ENCODE assay signal across 8 cellular contexts in genomic region chr4:185394568-185395254, GRCh38. TPM values are rescaled to one million over a fixed set of nuclear protein-coding genes. Genes with fewer than 3 reads are reported as not detected.
DNase-seq lines count a peak whose midpoint lies in the region; ATAC-seq and TF ChIP-seq lines count a peak whose summit lies in the region.

No MANE protein-coding gene starts in this region.

- peak overlapping the region; percentile 74 to 100 (median 96) for H3K27ac Mint-ChIP-seq in naive thymus-derived CD4-positive, alpha-beta T cell

- no peak overlapping the region for H4K5ac ChIP-seq in IMR-90 (ENCODE audit: low read depth, low read length)

- H3K27ac ChIP-seq in AG04450 (ENCODE audit: low read depth, low read length): no peak overlapping the region
- no peak overlapping the region for H3K27ac ChIP-seq in IMR-90 (ENCODE audit: insufficient read depth, low read length)
- H3K27ac ChIP-seq in body of pancreas: peak overlapping the region; percentile 98 to 100 (median 100)
- peak overlapping the region; percentile 97 for H3K27ac ChIP-seq in naive thymus-derived CD4-positive, alpha-beta T cell (ENCODE audit: low read depth, low read length)

- no peak overlapping the region for H2AK9ac ChIP-seq in IMR-90 (replicated peaks; ENCODE audit: low read depth, low read length, poor library complexity)

- no peaks in the 10 kb centered on the region for H3K9me1 ChIP-seq in IMR-90 (ENCODE audit: insufficient read depth, low read length)

- H4K8ac ChIP-seq in IMR-90 (ENCODE audit: low read depth in 2 of 2, low read length in 2 of 2): peak overlapping the region in 1 of 2 experiments; percentile 88; a peak in 1 of 4 replicates

- no peak overlapping the region for H2BK120ac ChIP-seq in IMR-90 (ENCODE audit: low read depth, low read length)

- H2BK20ac ChIP-seq in IMR-90 (ENCODE audit: low read depth, low read length): no peak overlapping the region

- intact Hi-C loops in IMR-90 (cut with micrococcal nuclease): loop anchor here (1.0 kb wide), 2 partner anchors 71 to 184 kb away; no protein-coding TSS in a partner anchor
- intact Hi-C loops in body of pancreas (cut with DNase I): no loop called here
- intact Hi-C loops in naive thymus-derived CD4-positive, alpha-beta T cell (cut with micrococcal nuclease): loop anchor here (1.0 to 10.0 kb wide), 12 partner anchors 190 to 1952 kb away; partner anchors contain the start of genes CDKN2AIP (in 2 of the 2), IRF2 (in 2 of the 2), ACSL1 (in 1 of the 2) and CASP3 (in 1 of the 2)

- CTCF ChIA-PET in AG04450 (lab: Charles Lee): interaction anchor here (0.5 to 0.9 kb wide), 5 partner anchors 209 to 605 kb away, joined by 3 to 6 read pairs (median 4); no protein-coding TSS in a partner anchor
- CTCF ChIA-PET in IMR-90 (lab: Yijun Ruan, JAX): interaction anchor here (1.0 kb wide), 1 partner anchor 9 kb away, joined by 3 read pairs; no protein-coding TSS in a partner anchor
- CTCF ChIA-PET in naive thymus-derived CD4-positive, alpha-beta T cell (lab: Charles Lee): interaction anchor here (0.6 kb wide), 1 partner anchor 114 kb away, joined by 3 read pairs; no protein-coding TSS in a partner anchor

- H3K4me1 ChIP-seq in IMR-90 (ENCODE audit: control insufficient read depth, insufficient read depth, low read length) (peaks cover 3% of the 10 kb centered on the region; the same call in 1 of the 2 replicates), body of pancreas (peaks cover 32% of the 10 kb centered on the region)
- peaks cover 12 to 15% of the 10 kb centered on the region in 2 donors for H3K4me1 ChIP-seq in naive thymus-derived CD4-positive, alpha-beta T cell (ENCODE audit: control insufficient read depth in 2 of 2, insufficient read depth in 2 of 2, low read length in 2 of 2)

- peaks cover 0 to 17% (median 0%) of the 10 kb centered on the region in 5 donors for H3K36me3 Mint-ChIP-seq in naive thymus-derived CD4-positive, alpha-beta T cell

- H3K36me3 ChIP-seq in IMR-90 (ENCODE audit: control insufficient read depth, insufficient read depth, low read length) (peaks cover 4% of the 10 kb centered on the region; the same call in 1 of the 2 replicates), body of pancreas (replicated peaks in 1 of 2; ENCODE audit: insufficient read depth in 1 of 2, low read depth in 2 of 2) (no peaks in the 10 kb centered on the region)
- H3K36me3 ChIP-seq in naive thymus-derived CD4-positive, alpha-beta T cell (ENCODE audit: control insufficient read depth in 2 of 3, insufficient read depth in 3 of 3, low read length in 3 of 3): peaks cover 0 to 5% (median 0%) of the 10 kb centered on the region in 3 experiments

- dilution Hi-C loops in IMR-90 (cut with HindIII; ENCODE audit: low sequenced_read_pairs, unreplicated experiment): no loop called here

- no peaks in the 10 kb centered on the region for H3K9me3 ChIP-seq in AG04450 (ENCODE audit: control insufficient read depth, insufficient read depth, low read length)
- H3K9me3 ChIP-seq in IMR-90 (ENCODE audit: control insufficient read depth, insufficient read depth, low read length): no peaks in the 10 kb centered on the region
- no peaks in the 10 kb centered on the region for H3K9me3 ChIP-seq in body of pancreas
- H3K9me3 ChIP-seq in naive thymus-derived CD4-positive, alpha-beta T cell (ENCODE audit: control insufficient read depth in 2 of 3, low read length in 3 of 3): no peaks in the 10 kb centered on the region

- H4K20me1 ChIP-seq in IMR-90 (ENCODE audit: insufficient read depth, low read length): no peaks in the 10 kb centered on the region

- no peak overlapping the region for H2BK15ac ChIP-seq in IMR-90 (ENCODE audit: low read depth, low read length)

- peak overlapping the region; percentile 82 to 100 (median 97) for H3K4me3 Mint-ChIP-seq in naive thymus-derived CD4-positive, alpha-beta T cell

- peaks cover 14 to 46% (median 27%) of the 10 kb centered on the region in 7 donors for H3K4me1 Mint-ChIP-seq in naive thymus-derived CD4-positive, alpha-beta T cell

- in situ Hi-C loops in IMR-90 (cut with MboI; ENCODE audit: low sequenced_read_pairs): loop anchor here (5.0 kb wide), 1 partner anchor 192 kb away; the partner anchor contains the start of gene CFAP97

- TF ChIP-seq POLR2A in IMR-90 (IDR thresholded peaks at IDR 0.05; ENCODE audit: low read depth, low read length) (no peak), body of pancreas (IDR thresholded peaks at IDR 0.05) (no peak)

- peak overlapping the region; percentile 72; the same call in 1 of the 2 replicates for H3K4me3 ChIP-seq in AG04450 (ENCODE audit: low read depth, low read length)
- H3K4me3 ChIP-seq in IMR-90 (ENCODE audit: insufficient read depth, low read depth, low read length): no peak overlapping the region
- H3K4me3 ChIP-seq in body of pancreas: peak overlapping the region in 1 of 2 donors; percentile 9
- peak overlapping the region; percentile 69 for H3K4me3 ChIP-seq in naive thymus-derived CD4-positive, alpha-beta T cell (ENCODE audit: low read length)

- 0 out of 2 replicates have a peak overlapping the region, but pooled peaks have one; percentile 79 for H3K14ac ChIP-seq in IMR-90 (replicated peaks; ENCODE audit: low read depth, low read length)

- no peak overlapping the region for H3K4ac ChIP-seq in IMR-90 (ENCODE audit: low read depth, low read length)

- no TSS peak for BruUV-seq in IMR-90 (replicated peaks; lab: Mats Ljungman, UMichigan)

- no peaks in the 10 kb centered on the region for H3K9me3 Mint-ChIP-seq in naive thymus-derived CD4-positive, alpha-beta T cell

- DNase-seq in AG04450 (ENCODE audit: low read depth, low spot score): no peak
- DNase-seq in IMR-90: no peak
- DNase-seq in body of pancreas: no peak
- DNase-seq in naive thymus-derived CD4-positive, alpha-beta T cell: no peak
- no peak for DNase-seq in NCI-H69 (lab: John Stamatoyannopoulos, UW)
- no peak for DNase-seq in activated effector memory CD4-positive, alpha-beta T cell treated with Interleukin-2 at 50 U/mL for 16 hours

- peak overlapping the region; percentile 80 for H2BK5ac ChIP-seq in IMR-90 (ENCODE audit: low read depth, low read length, poor library complexity, severe bottlenecking)

- H3K56ac ChIP-seq in IMR-90 (ENCODE audit: extremely low read depth, insufficient read depth, low read length): no peak overlapping the region

- no peak overlapping the region for H4K91ac ChIP-seq in IMR-90 (ENCODE audit: insufficient read depth, low read depth, low read length)

- no peak overlapping the region for H2AFZ ChIP-seq in IMR-90 (replicated peaks; ENCODE audit: low read length, poor library complexity)

- H3K27me3 ChIP-seq in AG04450 (ENCODE audit: control insufficient read depth, insufficient read depth, low read length): no peaks in the 10 kb centered on the region
- no peaks in the 10 kb centered on the region for H3K27me3 ChIP-seq in IMR-90 (ENCODE audit: control insufficient read depth, insufficient read depth, low read length)
- H3K27me3 ChIP-seq in body of pancreas: no peaks in the 10 kb centered on the region
- no peaks in the 10 kb centered on the region for H3K27me3 ChIP-seq in naive thymus-derived CD4-positive, alpha-beta T cell (ENCODE audit: control insufficient read depth in 2 of 2, insufficient read depth in 2 of 2, low read length in 2 of 2)

- no peak overlapping the region for H3K18ac ChIP-seq in IMR-90 (ENCODE audit: low read depth, low read length)

- no peak overlapping the region; the same call in 1 of the 2 replicates for H3K23ac ChIP-seq in IMR-90 (ENCODE audit: low read depth, low read length)

- no peak for TF ChIP-seq CTCF in AG04450 (IDR thresholded peaks at IDR 0.05; ENCODE audit: low read depth, low read length)
- no peak for TF ChIP-seq CTCF in IMR-90 (conservative IDR thresholded peaks at IDR 0.05; ENCODE audit: low read depth, low read length)
- TF ChIP-seq CTCF in body of pancreas (IDR thresholded peaks at IDR 0.05): no peak

- no peak for TF ChIP-seq RAD21 in IMR-90 (IDR thresholded peaks at IDR 0.05; ENCODE audit: low read length)

- H3K9ac ChIP-seq in IMR-90 (ENCODE audit: low read depth, low read length): no peak overlapping the region

- 79% methylated on average over 5 of the region's 12 CpGs; no CpG with 5 or more reads in 1 of the 2 experiments for WGBS in IMR-90 (ENCODE audit: extremely low coverage in 2 of 2, insufficient read length in 1 of 2), 2 experiments
- WGBS in body of pancreas, 2 donors: 29 to 42% methylated on average over 12 of the region's 12 CpGs

- H3K79me1 ChIP-seq in IMR-90 (ENCODE audit: low read depth in 1 of 2, low read length in 2 of 2): peaks cover 3 to 7% of the 10 kb centered on the region in 2 experiments; a peak in 3 of 4 replicates

- H2AK5ac ChIP-seq in IMR-90 (ENCODE audit: low read depth, low read length): no peak overlapping the region

- ATAC-seq in IMR-90 (ENCODE audit: low read depth) (no peak), body of pancreas (no peak), GM21737 (IDR thresholded peaks at IDR 0.05; ENCODE audit: unreplicated experiment) (no peak), GM21447 (IDR thresholded peaks at IDR 0.05; ENCODE audit: unreplicated experiment) (no peak)
- ATAC-seq in naive thymus-derived CD4-positive, alpha-beta T cell: no peak

- H3K4me2 ChIP-seq in IMR-90 (ENCODE audit: low read depth, low read length): peak overlapping the region; percentile 94

- H3K27me3 Mint-ChIP-seq in naive thymus-derived CD4-positive, alpha-beta T cell: no peaks in the 10 kb centered on the region

- POLR2A ChIA-PET in AG04450 (lab: Yijun Ruan, JAX) (no interaction called here), IMR-90 (lab: Charles Lee; ENCODE audit: unreplicated experiment) (interaction anchor here (0.6 kb wide), 1 partner anchor 755 kb away, joined by 3 read pairs; no protein-coding TSS in a partner anchor)
- POLR2A ChIA-PET in naive thymus-derived CD4-positive, alpha-beta T cell (lab: Charles Lee): interaction anchor here (0.5 to 3.4 kb wide), 8 partner anchors 9 to 809 kb away, joined by 3 to 49 read pairs (median 7); partner anchors contain the start of genes CYP4V2, SLC25A4, SNX25 and UFSP2

RNA-seq across cellular contexts. Expression of gene LRP2BP, which starts 1.0 kb away (rescaled TPM):
- polyA plus RNA-seq in AG04450 (2011; rRNA removed) (0.05 and 0.09 TPM in 2 replicates), IMR-90 (2012; rRNA removed) (0.06 and 0.10 TPM in 2 replicates)
- polyA minus RNA-seq in AG04450 (2011; rRNA and poly(A)+ RNA removed): 0.14 and 0.35 TPM in 2 replicates
- total RNA-seq in IMR-90 (2012; rRNA removed) (0.18 and 0.56 TPM in 2 replicates), body of pancreas (1 to 10 TPM; 2.0 to 2.1 TPM)
- polyA plus RNA-seq in IMR-90 (2012; cell fraction: cytosol; rRNA removed): 0.01 TPM in 1 of 2 replicates, not detected in the other
- polyA plus RNA-seq in IMR-90 (2012; cell fraction: nucleus; rRNA removed; ENCODE audit: low replicate concordance): 0.05 and 0.68 TPM in 2 replicates
- 1 to 10 TPM in 4 of 5 experiments, under 1 TPM in 1; 0.82 to 2.4 (median 1.7) TPM for total RNA-seq in naive thymus-derived CD4-positive, alpha-beta T cell
- polyA plus RNA-seq in naive thymus-derived CD4-positive, alpha-beta T cell: under 1 TPM; 0.58 to 0.79 TPM

RNA-seq across cellular contexts. Expression of gene ANKRD37, which starts 1.9 kb away (rescaled TPM):
- polyA plus RNA-seq in AG04450 (2011; rRNA removed) (3.1 and 3.6 TPM in 2 replicates), IMR-90 (2012; rRNA removed) (7.1 and 8.4 TPM in 2 replicates)
- polyA minus RNA-seq in AG04450 (2011; rRNA and poly(A)+ RNA removed): 1.3 and 2.3 TPM in 2 replicates
- total RNA-seq in IMR-90 (2012; rRNA removed) (4.4 and 8.2 TPM in 2 replicates), body of pancreas (10 to 100 TPM; 10.1 to 22.4 TPM)
- 11.8 and 12.9 TPM in 2 replicates for polyA plus RNA-seq in IMR-90 (2012; cell fraction: cytosol; rRNA removed)
- 11.8 and 12.2 TPM in 2 replicates for polyA plus RNA-seq in IMR-90 (2012; cell fraction: nucleus; rRNA removed; ENCODE audit: low replicate concordance)
- 10 to 100 TPM in 3 of 5 experiments, 1 to 10 TPM in 2; 3.2 to 18.6 (median 10.9) TPM for total RNA-seq in naive thymus-derived CD4-positive, alpha-beta T cell
- 1 to 10 TPM; 8.0 to 8.5 TPM for polyA plus RNA-seq in naive thymus-derived CD4-positive, alpha-beta T cell

RNA-seq across cellular contexts. Expression of gene UFSP2, which starts 31.1 kb away (rescaled TPM):
- polyA plus RNA-seq in AG04450 (2011; rRNA removed) (41.2 and 54.1 TPM in 2 replicates), IMR-90 (2012; rRNA removed) (19.4 and 21.8 TPM in 2 replicates)
- 37.4 and 41.1 TPM in 2 replicates for polyA minus RNA-seq in AG04450 (2011; rRNA and poly(A)+ RNA removed)
- total RNA-seq in IMR-90 (2012; rRNA removed) (43.7 and 43.9 TPM in 2 replicates), body of pancreas (10 to 100 TPM; 14.8 to 18.5 TPM)
- polyA plus RNA-seq in IMR-90 (2012; cell fraction: cytosol; rRNA removed): 5.3 and 6.6 TPM in 2 replicates
- 1.7 and 13.0 TPM in 2 replicates for polyA plus RNA-seq in IMR-90 (2012; cell fraction: nucleus; rRNA removed; ENCODE audit: low replicate concordance)
- total RNA-seq in naive thymus-derived CD4-positive, alpha-beta T cell: 10 to 100 TPM; 13.9 to 34.5 (median 21.0) TPM
- polyA plus RNA-seq in naive thymus-derived CD4-positive, alpha-beta T cell: 10 to 100 TPM; 49.9 to 54.6 TPM

Comparison
In these comparisons a context has a peak if more than half of its experiments do, and no peak if none do; other contexts are left out.
1. H3K27ac ChIP-seq: peak in body of pancreas (4 of 4) and naive thymus-derived CD4-positive, alpha-beta T cell (single experiment); none in AG04450 (single experiment) and IMR-90 (single experiment).